13 cellular contexts compared by ENCODE assay signal in genomic region chr10:102758226-102758932, GRCh38. TPM values are rescaled to one million over a fixed set of nuclear protein-coding genes. Genes with fewer than 3 reads are reported as not detected.
DNase-seq lines count a peak whose midpoint lies in the region; ATAC-seq, FAIRE-seq and TF ChIP-seq lines count a peak whose summit lies in the region.
"Had no signal": no experiment of that assay in that cellular context is flagged by ENCODE, and none has a peak within 500 bp of the region (broad histone marks: within the 10 kb centered on the region; RNA-seq: fewer than 3 reads in every experiment).

No MANE protein-coding gene starts in this region.

- peaks cover 27% of the 10 kb centered on the region for H3K79me2 ChIP-seq in K562 (ENCODE audit: control insufficient read depth, insufficient read depth, low read length)

- H3K36me3 Mint-ChIP-seq in activated naive CD8-positive, alpha-beta T cell = peaks cover 10% of the 10 kb centered on the region
- peaks cover 4% of the 10 kb centered on the region for H3K36me3 Mint-ChIP-seq in activated naive CD8-positive, alpha-beta T cell treated with anti-CD3 and anti-CD28 coated beads, Interleukin-2, amount 50 U/mL, for 24 hours (ENCODE audit: low read depth)
- H3K36me3 Mint-ChIP-seq in naive thymus-derived CD8-positive, alpha-beta T cell = peaks cover 0 to 36% (median 8%) of the 10 kb centered on the region in 3 donors

- H2AFZ ChIP-seq in K562 (ENCODE audit: low read depth, low read length) = no peak overlapping the region

- H3K27ac Mint-ChIP-seq in activated naive CD8-positive, alpha-beta T cell = peak overlapping the region; percentile 51
- H3K27ac Mint-ChIP-seq in activated naive CD8-positive, alpha-beta T cell treated with anti-CD3 and anti-CD28 coated beads, Interleukin-2, amount 50 U/mL, for 24 hours = no peak overlapping the region
- H3K27ac Mint-ChIP-seq in naive thymus-derived CD8-positive, alpha-beta T cell = peak overlapping the region in 8 of 10 donors; percentile 5 to 80 (median 50)

- in situ Hi-C loops in K562 (cut with MboI) = no loop called here

- BruUV-seq in K562 (replicated peaks; lab: Mats Ljungman, UMichigan) = no TSS peak

- no peaks in the 10 kb centered on the region for H3K27me3 ChIP-seq in K562 (ENCODE audit: control insufficient read depth in 2 of 2, insufficient read depth in 2 of 2, low read length in 2 of 2)
- H3K27me3 ChIP-seq in tibial nerve = no peaks in the 10 kb centered on the region
- H3K27me3 ChIP-seq in pancreas = no peaks in the 10 kb centered on the region

- ATAC-seq in activated naive CD8-positive, alpha-beta T cell treated with anti-CD3 and anti-CD28 coated beads, Interleukin-2, amount 50 U/mL, for 24 hours = no peak
- no peak for ATAC-seq in K562
- ATAC-seq in naive thymus-derived CD8-positive, alpha-beta T cell = no peak
- no peak for ATAC-seq in HG02571 (IDR thresholded peaks at IDR 0.05; ENCODE audit: unreplicated experiment)
- no peak for ATAC-seq in pancreas

- no peak for TF ChIP-seq CTCF in K562 (IDR thresholded peaks at IDR 0.05 in 2 of 3, conservative IDR thresholded peaks at IDR 0.05 in 1 of 3; ENCODE audit: insufficient read depth in 2 of 3, low read depth in 1 of 3, low read length in 3 of 3)
- no peak for TF ChIP-seq CTCF in tibial nerve (IDR thresholded peaks at IDR 0.05)
- TF ChIP-seq CTCF in pancreas (IDR thresholded peaks at IDR 0.05) = no peak

- H3K4me1 ChIP-seq in K562 (replicated peaks in 1 of 2; ENCODE audit: control insufficient read depth in 2 of 2, insufficient read depth in 2 of 2, low read length in 2 of 2) = peaks cover 4 to 15% of the 10 kb centered on the region in 2 experiments; a peak in 3 of 5 replicates
- H3K4me1 ChIP-seq in tibial nerve = peaks cover 0 to 82% (median 28%) of the 10 kb centered on the region in 4 donors
- H3K4me1 ChIP-seq in pancreas = peaks cover 0 to 8% (median 3%) of the 10 kb centered on the region in 3 donors

- no peaks in the 10 kb centered on the region for H3K27me3 Mint-ChIP-seq in activated naive CD8-positive, alpha-beta T cell
- H3K27me3 Mint-ChIP-seq in activated naive CD8-positive, alpha-beta T cell treated with anti-CD3 and anti-CD28 coated beads, Interleukin-2, amount 50 U/mL, for 24 hours = no peaks in the 10 kb centered on the region
- no peaks in the 10 kb centered on the region for H3K27me3 Mint-ChIP-seq in naive thymus-derived CD8-positive, alpha-beta T cell

- FAIRE-seq in K562 (lab: Jason Lieb, UNC) (no peak), pancreas (lab: Jason Lieb, UNC) (no peak)
- FAIRE-seq: GM18507, islet of Langerhans had no signal

- POLR2A ChIA-PET in K562 (lab: Yijun Ruan, JAX) = no interaction called here
- POLR2A ChIA-PET in naive thymus-derived CD8-positive, alpha-beta T cell (lab: Charles Lee) = no interaction called here

- no peaks in the 10 kb centered on the region for H3K36me3 ChIP-seq in K562 (ENCODE audit: control insufficient read depth, insufficient read depth, low read length)
- H3K36me3 ChIP-seq in tibial nerve = no peaks in the 10 kb centered on the region
- no peaks in the 10 kb centered on the region for H3K36me3 ChIP-seq in pancreas

- no peaks in the 10 kb centered on the region for H3K9me1 ChIP-seq in K562 (ENCODE audit: control insufficient read depth, insufficient read depth, low read length)

- TF ChIP-seq EP300 in K562 (IDR thresholded peaks at IDR 0.05; ENCODE audit: low read length) = no peak
- no peak for TF ChIP-seq EP300 in tibial nerve (IDR thresholded peaks at IDR 0.05)

- no peak overlapping the region for H3K4me2 ChIP-seq in K562 (ENCODE audit: insufficient read depth, low read length)

- no peak overlapping the region for H3K4me3 Mint-ChIP-seq in activated naive CD8-positive, alpha-beta T cell
- H3K4me3 Mint-ChIP-seq in activated naive CD8-positive, alpha-beta T cell treated with anti-CD3 and anti-CD28 coated beads, Interleukin-2, amount 50 U/mL, for 24 hours = no peak overlapping the region
- peak overlapping the region in 9 of 10 donors; percentile 7 to 52 (median 30) for H3K4me3 Mint-ChIP-seq in naive thymus-derived CD8-positive, alpha-beta T cell

- no peaks in the 10 kb centered on the region for H4K20me1 ChIP-seq in K562 (replicated peaks; ENCODE audit: control insufficient read depth, insufficient read depth, low read length)

- no peaks in the 10 kb centered on the region for H3K9me3 Mint-ChIP-seq in activated naive CD8-positive, alpha-beta T cell (ENCODE audit: low read depth)
- H3K9me3 Mint-ChIP-seq in activated naive CD8-positive, alpha-beta T cell treated with anti-CD3 and anti-CD28 coated beads, Interleukin-2, amount 50 U/mL, for 24 hours = no peaks in the 10 kb centered on the region
- H3K9me3 Mint-ChIP-seq in naive thymus-derived CD8-positive, alpha-beta T cell = peaks cover 0 to 4% (median 0%) of the 10 kb centered on the region in 9 donors

- intact Hi-C loops in K562 (cut with micrococcal nuclease) = no loop called here
- intact Hi-C loops in pancreas (cut with DNase I) = no loop called here

- H3K27ac ChIP-seq in K562 (ENCODE audit: extremely low read depth, low read depth, low read length) (no peak overlapping the region), tibial nerve (peak overlapping the region; percentile 45 to 87 (median 77)), pancreas (no peak overlapping the region)

- H3K9me3 ChIP-seq in K562 (replicated peaks; ENCODE audit: control insufficient read depth, insufficient read depth, low read depth, low read length) = 0 out of 2 replicates have a peak, but pooled peaks cover 1% of the 10 kb centered on the region
- no peaks in the 10 kb centered on the region for H3K9me3 ChIP-seq in tibial nerve
- H3K9me3 ChIP-seq in pancreas = no peaks in the 10 kb centered on the region

- 38% methylated on average over 4 of the region's 9 CpGs for WGBS in K562 (ENCODE audit: insufficient coverage, low coverage, missing lambda C conversion rate)
- 64% methylated on average over 9 of the region's 9 CpGs for WGBS in tibial nerve, 2 donors
- 89 to 95% methylated on average over 9 of the region's 9 CpGs for WGBS in pancreas, 2 donors

- no peak for DNase-seq in activated naive CD8-positive, alpha-beta T cell treated with anti-CD3 and anti-CD28 coated beads, Interleukin-2, amount 50 U/mL, for 24 hours
- DNase-seq in K562 (ENCODE audit: extremely low read depth in 1 of 4, low spot score in 3 of 4) = no peak
- DNase-seq in naive thymus-derived CD8-positive, alpha-beta T cell = no peak
- no peak for DNase-seq in tibial nerve (ENCODE audit: low spot score in 2 of 2)
- no peak for DNase-seq in pancreas
- no peak for DNase-seq in ecto neural progenitor cell (ENCODE audit: low spot score)
- DNase-seq: activated CD4-positive, alpha-beta T cell treated with anti-CD3 and anti-CD28 coated beads for 48 hours; NCI-H1105; NCI-H510A treated with DMSO at 0.1 percent for 48 hours had no signal

- no peak for TF ChIP-seq POLR2A in K562 (conservative IDR thresholded peaks at IDR 0.05)
- no peak for TF ChIP-seq POLR2A in tibial nerve (IDR thresholded peaks at IDR 0.05)

- H3K9ac ChIP-seq in K562 (ENCODE audit: insufficient read depth in 1 of 2, low read depth in 2 of 2, low read length in 2 of 2) = no peak overlapping the region

- no peak overlapping the region for H3K4me3 ChIP-seq in K562
- H3K4me3 ChIP-seq in tibial nerve = peak overlapping the region in 1 of 4 donors; percentile 12
- H3K4me3 ChIP-seq in pancreas = no peak overlapping the region

- TF ChIP-seq RAD21 in K562 (CRISPR knock-in tag; conservative IDR thresholded peaks at IDR 0.05 in 1 of 2, IDR thresholded peaks at IDR 0.05 in 1 of 2) = no peak

- CTCF ChIA-PET in K562 (lab: Yijun Ruan, JAX; ENCODE audit: low intra/inter-chr PET ratio) = no interaction called here

- H3K4me1 Mint-ChIP-seq in activated naive CD8-positive, alpha-beta T cell (ENCODE audit: low read depth) = peaks cover 29% of the 10 kb centered on the region
- peaks cover 26% of the 10 kb centered on the region for H3K4me1 Mint-ChIP-seq in activated naive CD8-positive, alpha-beta T cell treated with anti-CD3 and anti-CD28 coated beads, Interleukin-2, amount 50 U/mL, for 24 hours
- peaks cover 18 to 48% (median 41%) of the 10 kb centered on the region in 4 donors for H3K4me1 Mint-ChIP-seq in naive thymus-derived CD8-positive, alpha-beta T cell

RNA-seq across cellular contexts. Expression of gene WBP1L, which starts 14.6 kb away (rescaled TPM):
- total RNA-seq in K562 (2011; cell fraction: chromatin; rRNA removed; ENCODE audit: low replicate concordance) = 11.5 and 23.1 TPM in 2 replicates
- 19.7 and 23.5 TPM in 2 replicates for total RNA-seq in K562 (2011; cell fraction: nucleolus; rRNA removed)
- 22.4 and 23.0 TPM in 2 replicates for total RNA-seq in K562 (2011; cell fraction: nucleoplasm; rRNA removed)
- total RNA-seq in K562 (2014; rRNA removed) = 11.4 and 15.0 TPM in 2 replicates
- 6.6 and 6.7 TPM in 2 replicates for total RNA-seq in K562 (2014; rRNA removed; fragmentation: Illumina TruSeq; extraction: Trizol)
- total RNA-seq in K562 (2015; rRNA removed; fragmentation: Illumina TruSeq; extraction: Trizol) = 8.7 and 9.1 TPM in 2 replicates
- total RNA-seq in K562 (2021) = 11.8 and 14.4 TPM in 2 replicates
- polyA plus RNA-seq in K562 (2011; rRNA removed) = 11.6 and 12.1 TPM in 2 replicates
- polyA plus RNA-seq in K562 (2011; cell fraction: cytosol; rRNA removed) = 19.1 and 32.0 TPM in 2 replicates
- polyA plus RNA-seq in K562 (2011; cell fraction: nucleus; rRNA removed) = 8.0 and 8.9 TPM in 2 replicates
- 12.0 and 12.3 TPM in 2 replicates for polyA plus RNA-seq in K562 (2012)
- 11.5 and 12.3 TPM in 2 replicates for polyA plus RNA-seq in K562 (2014; fragmentation: Illumina TruSeq; extraction: Trizol)
- 1 to 10 TPM; 3.2 to 5.3 TPM for polyA plus RNA-seq in K562 (2014; fragmentation: Nextera tagmentation; extraction: Ambion mirVana)
- polyA plus RNA-seq in K562 (2014; rRNA removed) = 10.7 and 11.3 TPM in 2 replicates
- 17.5 and 24.0 TPM in 2 replicates for polyA minus RNA-seq in K562 (2011; rRNA and poly(A)+ RNA removed)
- polyA minus RNA-seq in K562 (2011; cell fraction: cytosol; rRNA and poly(A)+ RNA removed) = 15.7 and 17.7 TPM in 2 replicates
- polyA minus RNA-seq in K562 (2011; cell fraction: nucleus; rRNA and poly(A)+ RNA removed) = 3.6 and 4.9 TPM in 2 replicates
- 10 to 100 TPM; 32.6 to 35.6 TPM for total RNA-seq in naive thymus-derived CD8-positive, alpha-beta T cell
- 10 to 100 TPM; 22.6 to 28.2 (median 24.1) TPM for polyA plus RNA-seq in naive thymus-derived CD8-positive, alpha-beta T cell
- 100 to 1,000 TPM in 3 of 4 donors, 10 to 100 TPM in 1; 89.4 to 191 (median 158) TPM for total RNA-seq in tibial nerve
- total RNA-seq in pancreas = 10 to 100 TPM in 5 of 6 donors, 1 to 10 TPM in 1; 9.0 to 27.3 (median 12.1) TPM
- polyA plus RNA-seq in pancreas = 10 to 100 TPM; 10.5 to 11.0 TPM

RNA-seq across cellular contexts. Expression of gene SFXN2, which starts 43.9 kb away (rescaled TPM):
- 14.9 and 58.6 TPM in 2 replicates for total RNA-seq in K562 (2011; cell fraction: chromatin; rRNA removed; ENCODE audit: low replicate concordance)
- total RNA-seq in K562 (2011; cell fraction: nucleolus; rRNA removed) = 43.2 and 44.1 TPM in 2 replicates
- 24.3 and 31.1 TPM in 2 replicates for total RNA-seq in K562 (2011; cell fraction: nucleoplasm; rRNA removed)
- total RNA-seq in K562 (2014; rRNA removed) (7.3 and 11.4 TPM in 2 replicates), K562 (2014; rRNA removed; fragmentation: Illumina TruSeq; extraction: Trizol) (17.1 and 22.5 TPM in 2 replicates), K562 (2015; rRNA removed; fragmentation: Illumina TruSeq; extraction: Trizol) (14.6 and 15.7 TPM in 2 replicates), K562 (2021) (20.6 and 23.8 TPM in 2 replicates), tibial nerve (10 to 100 TPM in 3 of 4 donors, 1 to 10 TPM in 1; 7.2 to 26.4 (median 11.3) TPM), pancreas (10 to 100 TPM in 4 of 6 donors, 1 to 10 TPM in 2; 6.2 to 21.6 (median 10.4) TPM)
- polyA plus RNA-seq in K562 (2011; rRNA removed) (10.7 and 14.5 TPM in 2 replicates), K562 (2014; fragmentation: Illumina TruSeq; extraction: Trizol) (23.7 and 24.1 TPM in 2 replicates), K562 (2014; fragmentation: Nextera tagmentation; extraction: Ambion mirVana) (10 to 100 TPM; 12.0 to 20.4 TPM), K562 (2014; rRNA removed) (13.9 and 23.3 TPM in 2 replicates), pancreas (1 to 10 TPM; 5.6 to 9.0 TPM)
- polyA plus RNA-seq in K562 (2011; cell fraction: cytosol; rRNA removed) = 14.2 and 18.2 TPM in 2 replicates
- polyA plus RNA-seq in K562 (2011; cell fraction: nucleus; rRNA removed) = 15.5 and 26.3 TPM in 2 replicates
- polyA plus RNA-seq in K562 (2012) = 8.3 and 15.5 TPM in 2 replicates
- 12.0 and 24.9 TPM in 2 replicates for polyA minus RNA-seq in K562 (2011; rRNA and poly(A)+ RNA removed)
- polyA minus RNA-seq in K562 (2011; cell fraction: cytosol; rRNA and poly(A)+ RNA removed) = 13.3 and 15.2 TPM in 2 replicates
- 20.9 and 24.4 TPM in 2 replicates for polyA minus RNA-seq in K562 (2011; cell fraction: nucleus; rRNA and poly(A)+ RNA removed)
- total RNA-seq in naive thymus-derived CD8-positive, alpha-beta T cell = 10 to 100 TPM; 30.0 to 32.6 TPM
- polyA plus RNA-seq in naive thymus-derived CD8-positive, alpha-beta T cell = 10 to 100 TPM in 1 of 3 donors, 1 to 10 TPM in 2; 6.6 to 16.5 (median 9.0) TPM

RNA-seq across cellular contexts. Expression of gene ARL3, which starts 44.2 kb away (rescaled TPM):
- 2.0 and 2.1 TPM in 2 replicates for total RNA-seq in K562 (2011; cell fraction: chromatin; rRNA removed; ENCODE audit: low replicate concordance)
- 0.83 and 1.7 TPM in 2 replicates for total RNA-seq in K562 (2011; cell fraction: nucleolus; rRNA removed)
- total RNA-seq in K562 (2011; cell fraction: nucleoplasm; rRNA removed) = 2.2 and 2.7 TPM in 2 replicates
- 2.7 and 2.9 TPM in 2 replicates for total RNA-seq in K562 (2014; rRNA removed)
- 3.5 and 3.8 TPM in 2 replicates for total RNA-seq in K562 (2014; rRNA removed; fragmentation: Illumina TruSeq; extraction: Trizol)
- total RNA-seq in K562 (2015; rRNA removed; fragmentation: Illumina TruSeq; extraction: Trizol) = 2.9 and 3.2 TPM in 2 replicates
- total RNA-seq in K562 (2021) = 4.2 and 4.6 TPM in 2 replicates
- 4.8 and 5.5 TPM in 2 replicates for polyA plus RNA-seq in K562 (2011; rRNA removed)
- 1.7 and 3.3 TPM in 2 replicates for polyA plus RNA-seq in K562 (2011; cell fraction: cytosol; rRNA removed)
- 1.2 and 2.4 TPM in 2 replicates for polyA plus RNA-seq in K562 (2011; cell fraction: nucleus; rRNA removed)
- 5.7 and 6.9 TPM in 2 replicates for polyA plus RNA-seq in K562 (2012)
- 4.2 and 5.5 TPM in 2 replicates for polyA plus RNA-seq in K562 (2014; fragmentation: Illumina TruSeq; extraction: Trizol)
- 1 to 10 TPM; 8.2 to 8.9 TPM for polyA plus RNA-seq in K562 (2014; fragmentation: Nextera tagmentation; extraction: Ambion mirVana)
- 5.1 and 5.2 TPM in 2 replicates for polyA plus RNA-seq in K562 (2014; rRNA removed)
- polyA minus RNA-seq in K562 (2011; rRNA and poly(A)+ RNA removed) = 2.6 and 3.0 TPM in 2 replicates
- 0.46 and 0.76 TPM in 2 replicates for polyA minus RNA-seq in K562 (2011; cell fraction: cytosol; rRNA and poly(A)+ RNA removed)
- polyA minus RNA-seq in K562 (2011; cell fraction: nucleus; rRNA and poly(A)+ RNA removed) = 0.40 and 1.2 TPM in 2 replicates
- total RNA-seq in naive thymus-derived CD8-positive, alpha-beta T cell = 1 to 10 TPM; 3.6 to 3.8 TPM
- polyA plus RNA-seq in naive thymus-derived CD8-positive, alpha-beta T cell = 1 to 10 TPM; 3.7 to 4.4 (median 3.9) TPM
- total RNA-seq in tibial nerve = 10 to 100 TPM; 11.0 to 17.7 (median 13.8) TPM
- 1 to 10 TPM; 2.5 to 4.5 (median 3.1) TPM for total RNA-seq in pancreas
- polyA plus RNA-seq in pancreas = 1 to 10 TPM; 2.4 to 8.0 TPM

Comparison
In these comparisons a context has a peak if more than half of its experiments do, and no peak if none do; other contexts are left out.
1. H3K4me3 Mint-ChIP-seq: peak in naive thymus-derived CD8-positive, alpha-beta T cell (9 of 10); none in activated naive CD8-positive, alpha-beta T cell (single experiment) and activated naive CD8-positive, alpha-beta T cell treated with anti-CD3 and anti-CD28 coated beads, Interleukin-2, amount 50 U/mL, for 24 hours (single experiment).
2. H3K27ac ChIP-seq: peak in tibial nerve (4 of 4); none in K562 (single experiment) and pancreas (0 of 4).